ENCODE assay signal across 1 cellular context in the genomic region with DNA sequence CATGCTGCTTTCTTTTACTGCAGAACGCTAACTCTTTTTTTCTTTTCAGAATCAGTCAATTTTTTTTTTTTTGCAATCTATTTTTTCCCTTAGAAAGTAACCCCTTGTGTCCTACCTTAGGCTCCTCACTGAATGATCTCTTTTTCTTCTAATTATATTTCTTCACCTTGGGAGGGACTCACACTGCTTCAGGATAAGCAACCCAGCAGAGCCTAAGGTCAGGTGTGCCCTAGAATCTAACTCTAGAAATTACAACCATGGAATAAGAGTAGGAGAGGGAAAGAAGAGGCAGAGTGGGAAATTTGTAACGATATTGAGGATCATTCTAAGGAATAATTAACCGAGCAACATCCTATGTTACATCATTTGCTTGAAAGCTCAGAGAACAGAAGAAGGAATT.
TF ChIP-seq lines count a peak whose summit lies in the region.

No MANE protein-coding gene starts in this region.

TF ChIP-seq in GM23338, 12 proteins besides CTCF, POLR2A, EP300 and RAD21 (continued from another document):
- TF ChIP-seq, protein P1, sequence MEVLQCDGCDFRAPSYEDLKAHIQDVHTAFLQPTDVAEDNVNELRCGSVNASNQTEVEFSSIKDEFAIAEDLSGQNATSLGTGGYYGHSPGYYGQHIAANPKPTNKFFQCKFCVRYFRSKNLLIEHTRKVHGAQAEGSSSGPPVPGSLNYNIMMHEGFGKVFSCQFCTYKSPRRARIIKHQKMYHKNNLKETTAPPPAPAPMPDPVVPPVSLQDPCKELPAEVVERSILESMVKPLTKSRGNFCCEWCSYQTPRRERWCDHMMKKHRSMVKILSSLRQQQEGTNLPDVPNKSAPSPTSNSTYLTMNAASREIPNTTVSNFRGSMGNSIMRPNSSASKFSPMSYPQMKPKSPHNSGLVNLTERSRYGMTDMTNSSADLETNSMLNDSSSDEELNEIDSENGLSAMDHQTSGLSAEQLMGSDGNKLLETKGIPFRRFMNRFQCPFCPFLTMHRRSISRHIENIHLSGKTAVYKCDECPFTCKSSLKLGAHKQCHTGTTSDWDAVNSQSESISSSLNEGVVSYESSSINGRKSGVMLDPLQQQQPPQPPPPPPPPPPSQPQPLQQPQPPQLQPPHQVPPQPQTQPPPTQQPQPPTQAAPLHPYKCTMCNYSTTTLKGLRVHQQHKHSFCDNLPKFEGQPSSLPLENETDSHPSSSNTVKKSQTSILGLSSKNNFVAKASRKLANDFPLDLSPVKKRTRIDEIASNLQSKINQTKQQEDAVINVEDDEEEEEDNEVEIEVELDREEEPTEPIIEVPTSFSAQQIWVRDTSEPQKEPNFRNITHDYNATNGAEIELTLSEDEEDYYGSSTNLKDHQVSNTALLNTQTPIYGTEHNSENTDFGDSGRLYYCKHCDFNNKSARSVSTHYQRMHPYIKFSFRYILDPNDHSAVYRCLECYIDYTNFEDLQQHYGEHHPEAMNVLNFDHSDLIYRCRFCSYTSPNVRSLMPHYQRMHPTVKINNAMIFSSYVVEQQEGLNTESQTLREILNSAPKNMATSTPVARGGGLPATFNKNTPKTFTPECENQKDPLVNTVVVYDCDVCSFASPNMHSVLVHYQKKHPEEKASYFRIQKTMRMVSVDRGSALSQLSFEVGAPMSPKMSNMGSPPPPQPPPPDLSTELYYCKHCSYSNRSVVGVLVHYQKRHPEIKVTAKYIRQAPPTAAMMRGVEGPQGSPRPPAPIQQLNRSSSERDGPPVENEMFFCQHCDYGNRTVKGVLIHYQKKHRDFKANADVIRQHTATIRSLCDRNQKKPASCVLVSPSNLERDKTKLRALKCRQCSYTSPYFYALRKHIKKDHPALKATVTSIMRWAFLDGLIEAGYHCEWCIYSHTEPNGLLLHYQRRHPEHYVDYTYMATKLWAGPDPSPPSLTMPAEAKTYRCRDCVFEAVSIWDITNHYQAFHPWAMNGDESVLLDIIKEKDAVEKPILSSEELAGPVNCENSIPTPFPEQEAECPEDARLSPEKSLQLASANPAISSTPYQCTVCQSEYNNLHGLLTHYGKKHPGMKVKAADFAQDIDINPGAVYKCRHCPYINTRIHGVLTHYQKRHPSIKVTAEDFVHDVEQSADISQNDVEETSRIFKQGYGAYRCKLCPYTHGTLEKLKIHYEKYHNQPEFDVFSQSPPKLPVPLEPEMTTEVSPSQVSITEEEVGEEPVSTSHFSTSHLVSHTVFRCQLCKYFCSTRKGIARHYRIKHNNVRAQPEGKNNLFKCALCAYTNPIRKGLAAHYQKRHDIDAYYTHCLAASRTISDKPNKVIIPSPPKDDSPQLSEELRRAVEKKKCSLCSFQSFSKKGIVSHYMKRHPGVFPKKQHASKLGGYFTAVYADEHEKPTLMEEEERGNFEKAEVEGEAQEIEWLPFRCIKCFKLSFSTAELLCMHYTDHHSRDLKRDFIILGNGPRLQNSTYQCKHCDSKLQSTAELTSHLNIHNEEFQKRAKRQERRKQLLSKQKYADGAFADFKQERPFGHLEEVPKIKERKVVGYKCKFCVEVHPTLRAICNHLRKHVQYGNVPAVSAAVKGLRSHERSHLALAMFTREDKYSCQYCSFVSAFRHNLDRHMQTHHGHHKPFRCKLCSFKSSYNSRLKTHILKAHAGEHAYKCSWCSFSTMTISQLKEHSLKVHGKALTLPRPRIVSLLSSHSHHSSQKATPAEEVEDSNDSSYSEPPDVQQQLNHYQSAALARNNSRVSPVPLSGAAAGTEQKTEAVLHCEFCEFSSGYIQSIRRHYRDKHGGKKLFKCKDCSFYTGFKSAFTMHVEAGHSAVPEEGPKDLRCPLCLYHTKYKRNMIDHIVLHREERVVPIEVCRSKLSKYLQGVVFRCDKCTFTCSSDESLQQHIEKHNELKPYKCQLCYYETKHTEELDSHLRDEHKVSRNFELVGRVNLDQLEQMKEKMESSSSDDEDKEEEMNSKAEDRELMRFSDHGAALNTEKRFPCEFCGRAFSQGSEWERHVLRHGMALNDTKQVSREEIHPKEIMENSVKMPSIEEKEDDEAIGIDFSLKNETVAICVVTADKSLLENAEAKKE (CRISPR knock-in tag; IDR thresholded peaks at IDR 0.05): no peak
- TF ChIP-seq ZNF331 (CRISPR knock-in tag; IDR thresholded peaks at IDR 0.05; ENCODE audit: low read depth) (no peak), ETS1 (IDR thresholded peaks at IDR 0.05) (no peak), NANOG (IDR thresholded peaks at IDR 0.05; ENCODE audit: borderline replicate concordance) (no peak), EZH2 (IDR thresholded peaks at IDR 0.05; ENCODE audit: low read depth, unreplicated experiment) (no peak), REST (IDR thresholded peaks at IDR 0.05; ENCODE audit: unreplicated experiment) (no peak)
